ENCODE assay signal across 10 cellular contexts in the genomic region with DNA sequence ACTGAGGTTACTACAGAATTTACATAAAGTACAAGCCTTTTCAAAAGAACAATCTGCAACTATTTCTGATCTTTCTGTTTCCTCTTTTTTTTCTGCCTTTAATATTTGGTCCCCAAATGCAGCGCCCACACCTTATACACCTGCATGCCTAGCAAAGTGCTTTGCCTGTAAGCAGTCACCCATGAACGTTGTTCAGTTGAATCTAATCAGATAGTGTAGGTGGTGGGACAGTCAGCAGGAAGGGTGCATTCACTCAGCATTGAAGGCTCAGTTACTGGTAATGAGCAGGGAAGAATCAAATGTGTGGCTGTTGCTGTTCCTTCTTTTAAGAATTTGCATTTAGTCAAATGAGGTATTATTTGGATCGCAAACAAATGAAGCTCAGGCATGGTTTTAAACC.
A peak's percentile ranks its signal among the peaks of the same experiment; 100 is the strongest.
DNase-seq lines count a peak whose midpoint lies in the region; ATAC-seq and TF ChIP-seq lines count a peak whose summit lies in the region.
"Had no signal": no experiment of that assay in that cellular context is flagged by ENCODE, and none has a peak within 500 bp of the region (broad histone marks: within the 10 kb centered on the region; RNA-seq: fewer than 3 reads in every experiment).

No MANE protein-coding gene starts in this region.

- no peaks in the 10 kb centered on the region for H3K9me3 ChIP-seq in suprapubic skin

- H3K4me1 ChIP-seq in foreskin keratinocyte (peaks cover 55% of the 10 kb centered on the region), suprapubic skin (peaks cover 78% of the 10 kb centered on the region)

- peaks cover 5% of the 10 kb centered on the region for H3K36me3 ChIP-seq in suprapubic skin

- no peak overlapping the region for H3K4me3 Mint-ChIP-seq in activated T-cell treated with anti-CD3 and anti-CD28 coated beads, Interleukin-2, amount 50 U/mL, for 24 hours
- H3K4me3 Mint-ChIP-seq: activated naive CD8-positive, alpha-beta T cell treated with anti-CD3 and anti-CD28 coated beads for 36 hours; endodermal cell had no signal

- DNase-seq in foreskin keratinocyte = no peak
- DNase-seq in stimulated activated naive CD4-positive, alpha-beta T cell treated with Interleukin-2 at 50 U/mL for 16 hours (lab: John Stamatoyannopoulos, UW) = no peak
- no peak for DNase-seq in CD1c-positive myeloid dendritic cell (ENCODE audit: extremely low spot score)
- no peak for DNase-seq in activated T-cell treated with anti-CD3 and anti-CD28 coated beads, Interleukin-2, amount 50 U/mL, for 24 hours
- no peak for DNase-seq in suprapubic skin (ENCODE audit: low spot score in 2 of 2)
- DNase-seq: activated naive CD8-positive, alpha-beta T cell treated with anti-CD3 and anti-CD28 coated beads for 36 hours had no signal

- no peak for TF ChIP-seq CTCF in foreskin keratinocyte (conservative IDR thresholded peaks at IDR 0.05)
- TF ChIP-seq CTCF in suprapubic skin (IDR thresholded peaks at IDR 0.05) = no peak

- H3K27ac Mint-ChIP-seq in activated T-cell treated with anti-CD3 and anti-CD28 coated beads, Interleukin-2, amount 50 U/mL, for 24 hours = no peak overlapping the region
- H3K27ac Mint-ChIP-seq: activated naive CD8-positive, alpha-beta T cell treated with anti-CD3 and anti-CD28 coated beads for 36 hours; endodermal cell had no signal

- H3K27me3 ChIP-seq in foreskin keratinocyte (no peaks in the 10 kb centered on the region), suprapubic skin (no peaks in the 10 kb centered on the region)

- ATAC-seq in GM18870 (IDR thresholded peaks at IDR 0.05; ENCODE audit: unreplicated experiment) (peak; percentile 51), GM21619 (IDR thresholded peaks at IDR 0.05; ENCODE audit: unreplicated experiment) (peak; percentile 61), HG03280 (IDR thresholded peaks at IDR 0.05; ENCODE audit: unreplicated experiment) (peak; percentile 39), foreskin keratinocyte (no peak)

- peaks cover 71% of the 10 kb centered on the region for H3K36me3 Mint-ChIP-seq in activated T-cell treated with anti-CD3 and anti-CD28 coated beads, Interleukin-2, amount 50 U/mL, for 24 hours (ENCODE audit: low read depth)

- TF ChIP-seq POLR2A in suprapubic skin (IDR thresholded peaks at IDR 0.05) = no peak

- no peaks in the 10 kb centered on the region for H3K9me3 Mint-ChIP-seq in activated T-cell treated with anti-CD3 and anti-CD28 coated beads, Interleukin-2, amount 50 U/mL, for 24 hours
- H3K9me3 Mint-ChIP-seq: activated naive CD8-positive, alpha-beta T cell treated with anti-CD3 and anti-CD28 coated beads for 36 hours; endodermal cell had no signal

- H3K4me3 ChIP-seq in suprapubic skin = no peak overlapping the region

- H3K4me1 Mint-ChIP-seq in activated T-cell treated with anti-CD3 and anti-CD28 coated beads, Interleukin-2, amount 50 U/mL, for 24 hours (ENCODE audit: low read depth) = peaks cover 4% of the 10 kb centered on the region
- H3K4me1 Mint-ChIP-seq: activated naive CD8-positive, alpha-beta T cell treated with anti-CD3 and anti-CD28 coated beads for 36 hours had no signal

- H3K27ac ChIP-seq in foreskin keratinocyte = peak overlapping the region; percentile 89
- no peak overlapping the region for H3K27ac ChIP-seq in suprapubic skin

- no peak for TF ChIP-seq EP300 in suprapubic skin (IDR thresholded peaks at IDR 0.05)

- H3K27me3 Mint-ChIP-seq in activated T-cell treated with anti-CD3 and anti-CD28 coated beads, Interleukin-2, amount 50 U/mL, for 24 hours = no peaks in the 10 kb centered on the region
- H3K27me3 Mint-ChIP-seq: activated naive CD8-positive, alpha-beta T cell treated with anti-CD3 and anti-CD28 coated beads for 36 hours had no signal

- 84% methylated on average over 3 of the region's 3 CpGs for WGBS in suprapubic skin
